In genomic region chr3:38130631-38131065, GRCh38 we compare ENCODE assay signal across 1 cellular context.
TF ChIP-seq lines count a peak whose summit lies in the region.

No MANE protein-coding gene starts in this region.

TF ChIP-seq in HepG2, 621 proteins besides CTCF, POLR2A, EP300 and RAD21 (continued from another document and continues in another):
- TF ChIP-seq RERE (CRISPR knock-in tag; IDR thresholded peaks at IDR 0.05; ENCODE audit: low read depth) (no peak), ONECUT2 (CRISPR knock-in tag; IDR thresholded peaks at IDR 0.05) (no peak), ZNF530 (CRISPR knock-in tag; IDR thresholded peaks at IDR 0.05; ENCODE audit: low read depth) (no peak), POLR2AphosphoS5 (IDR thresholded peaks at IDR 0.05; ENCODE audit: low read depth, low read length) (peak; percentile 17; the same call in 1 of the 2 replicates), JUN (CRISPR knock-in tag; IDR thresholded peaks at IDR 0.05) (peak; percentile 83; the same call in 1 of the 2 replicates), NR2F1 (CRISPR knock-in tag; IDR thresholded peaks at IDR 0.05) (peak in 1 of 2 experiments; percentile 35; a peak in 1 of 4 replicates), ZNF24 (IDR thresholded peaks at IDR 0.05) (no peak), EHMT2 (IDR thresholded peaks at IDR 0.05; ENCODE audit: borderline replicate concordance, low read depth, low read length) (no peak), MAX (IDR thresholded peaks at IDR 0.05) (no peak), ZNF414 (CRISPR knock-in tag; IDR thresholded peaks at IDR 0.05) (peak; percentile 80; the same call in 1 of the 2 replicates), SRSF9 (IDR thresholded peaks at IDR 0.05; ENCODE audit: borderline replicate concordance, insufficient read depth, low read depth, low read length, poor library complexity, severe bottlenecking) (no peak), TMF1 (CRISPR knock-in tag; IDR thresholded peaks at IDR 0.05; ENCODE audit: low read depth) (no peak), IRX3 (CRISPR knock-in tag; IDR thresholded peaks at IDR 0.05; ENCODE audit: borderline replicate concordance, low read depth) (no peak), SNAPC4 (CRISPR knock-in tag; IDR thresholded peaks at IDR 0.05) (no peak), PAF1 (CRISPR knock-in tag; IDR thresholded peaks at IDR 0.05) (no peak), TBX2 (CRISPR knock-in tag; IDR thresholded peaks at IDR 0.05; ENCODE audit: borderline replicate concordance) (no peak), THAP9 (CRISPR knock-in tag; IDR thresholded peaks at IDR 0.05; ENCODE audit: borderline replicate concordance) (no peak), TEF (CRISPR knock-in tag; IDR thresholded peaks at IDR 0.05) (no peak), MATR3 (CRISPR knock-in tag; IDR thresholded peaks at IDR 0.05) (no peak), ZNF816 (CRISPR knock-in tag; IDR thresholded peaks at IDR 0.05; ENCODE audit: borderline replicate concordance) (0 out of 2 replicates have a peak, but pooled peaks have one; percentile 7), NR2F6 (IDR thresholded peaks at IDR 0.05) (peak; percentile 55; the same call in 1 of the 2 replicates), NR2F6 (CRISPR knock-in tag; IDR thresholded peaks at IDR 0.05) (peak; percentile 60; the same call in 1 of the 2 replicates), NFKBIZ (CRISPR knock-in tag; IDR thresholded peaks at IDR 0.05) (no peak), STAT5B (CRISPR knock-in tag; IDR thresholded peaks at IDR 0.05) (no peak), PRDM4 (CRISPR knock-in tag; IDR thresholded peaks at IDR 0.05; ENCODE audit: borderline replicate concordance) (no peak), ZNF782 (CRISPR knock-in tag; IDR thresholded peaks at IDR 0.05; ENCODE audit: borderline replicate concordance) (peak; percentile 41; the same call in 1 of the 2 replicates), HMG20A (CRISPR knock-in tag; IDR thresholded peaks at IDR 0.05; ENCODE audit: borderline replicate concordance) (peak; percentile 54; the same call in 1 of the 2 replicates), ZNF326 (CRISPR knock-in tag; IDR thresholded peaks at IDR 0.05; ENCODE audit: borderline replicate concordance) (no peak), TP53 (CRISPR knock-in tag; conservative IDR thresholded peaks at IDR 0.05) (no peak), GATA4 (IDR thresholded peaks at IDR 0.05; ENCODE audit: borderline replicate concordance, low read depth) (0 out of 2 replicates have a peak, but pooled peaks have one; percentile 27), SP5 (CRISPR knock-in tag; IDR thresholded peaks at IDR 0.05; ENCODE audit: borderline replicate concordance, low read depth) (no peak), CREB3 (CRISPR knock-in tag; IDR thresholded peaks at IDR 0.05) (no peak), SMAD3 (CRISPR knock-in tag; IDR thresholded peaks at IDR 0.05) (no peak), ZNF570 (CRISPR knock-in tag; IDR thresholded peaks at IDR 0.05; ENCODE audit: borderline replicate concordance) (no peak), FOSL2 (CRISPR knock-in tag; IDR thresholded peaks at IDR 0.05) (peak; percentile 64), ZFX (CRISPR knock-in tag; IDR thresholded peaks at IDR 0.05; ENCODE audit: low read depth) (no peak), MZF1 (CRISPR knock-in tag; IDR thresholded peaks at IDR 0.05; ENCODE audit: borderline replicate concordance) (no peak), ZNF891 (CRISPR knock-in tag; IDR thresholded peaks at IDR 0.05) (no peak), ZNF138 (CRISPR knock-in tag; IDR thresholded peaks at IDR 0.05; ENCODE audit: low read depth) (no peak), MAFG (CRISPR knock-in tag; IDR thresholded peaks at IDR 0.05) (no peak), ZNF747 (CRISPR knock-in tag; IDR thresholded peaks at IDR 0.05; ENCODE audit: borderline replicate concordance) (no peak), HHEX (CRISPR knock-in tag; IDR thresholded peaks at IDR 0.05) (no peak), RBAK (CRISPR knock-in tag; IDR thresholded peaks at IDR 0.05) (no peak), HNF4A (CRISPR knock-in tag; IDR thresholded peaks at IDR 0.05) (peak; percentile 96), GPBP1L1 (CRISPR knock-in tag; IDR thresholded peaks at IDR 0.05) (no peak), MBD4 (IDR thresholded peaks at IDR 0.05; ENCODE audit: borderline replicate concordance, low read length) (no peak)
